Comparison of ENCODE assay signal across 14 cellular contexts in the genomic region with DNA sequence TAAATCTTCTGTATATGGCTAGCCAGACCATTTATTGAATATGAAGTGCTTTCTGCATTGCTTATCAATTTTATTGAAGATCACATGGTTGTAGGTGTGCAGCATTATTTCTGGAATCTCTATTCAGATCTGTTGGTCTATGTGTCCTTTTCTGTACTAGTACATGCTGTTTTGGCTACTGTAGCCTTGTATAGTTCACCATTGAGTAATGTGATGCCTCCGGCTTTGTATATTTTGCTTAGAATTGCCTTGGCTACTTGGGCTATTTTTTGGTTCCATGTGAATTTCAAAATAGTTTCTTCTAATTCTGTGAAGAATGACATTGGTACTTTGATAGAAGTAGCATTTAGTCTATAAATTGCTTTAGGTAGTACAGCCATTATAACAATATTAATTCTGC.
DNase-seq lines count a peak whose midpoint lies in the region; ATAC-seq and TF ChIP-seq lines count a peak whose summit lies in the region.
"Had no signal": no experiment of that assay in that cellular context is flagged by ENCODE, and none has a peak within 500 bp of the region (broad histone marks: within the 10 kb centered on the region; RNA-seq: fewer than 3 reads in every experiment).

No MANE protein-coding gene starts in this region.

- CTCF ChIA-PET in MCF 10A (lab: Yijun Ruan, JAX): no interaction called here

- no peak for TF ChIP-seq POLR2A in breast epithelium (IDR thresholded peaks at IDR 0.05)

- H3K4me1 ChIP-seq in breast epithelium (no peaks in the 10 kb centered on the region), upper lobe of right lung (no peaks in the 10 kb centered on the region), right cardiac atrium (ENCODE audit: control insufficient read depth, insufficient read depth, low read length) (no peaks in the 10 kb centered on the region)
- H3K4me1 ChIP-seq: BLaER1 treated with 17β-estradiol and CSF1 and Interleukin-3, amounts not matched to agents 10 nM and 100 nM had no signal

- H3K36me3 ChIP-seq in breast epithelium (no peaks in the 10 kb centered on the region), upper lobe of right lung (no peaks in the 10 kb centered on the region)
- H3K36me3 ChIP-seq: BLaER1 treated with 17β-estradiol and CSF1 and Interleukin-3, amounts not matched to agents 10 nM and 100 nM had no signal

- no peaks in the 10 kb centered on the region for H3K27me3 Mint-ChIP-seq in MCF 10A (ENCODE audit: insufficient read depth, unreplicated experiment)
- no peaks in the 10 kb centered on the region for H3K27me3 Mint-ChIP-seq in stimulated activated naive CD8-positive, alpha-beta T cell treated with anti-CD3 and anti-CD28 coated beads, Interleukin-15, amount 100 ng/mL, for 72 hours
- H3K27me3 Mint-ChIP-seq: CD4-positive, CD25-positive, alpha-beta regulatory T cell had no signal

- H3K27ac ChIP-seq in breast epithelium (no peak overlapping the region), upper lobe of right lung (no peak overlapping the region), right cardiac atrium (ENCODE audit: low read length) (no peak overlapping the region)
- H3K27ac ChIP-seq: BLaER1 treated with 17β-estradiol and CSF1 and Interleukin-3, amounts not matched to agents 10 nM and 100 nM had no signal

- peaks cover 22% of the 10 kb centered on the region for H3K4me1 Mint-ChIP-seq in MCF 10A (ENCODE audit: insufficient read depth, unreplicated experiment)
- H3K4me1 Mint-ChIP-seq in stimulated activated naive CD8-positive, alpha-beta T cell treated with anti-CD3 and anti-CD28 coated beads, Interleukin-15, amount 100 ng/mL, for 72 hours: no peaks in the 10 kb centered on the region
- H3K4me1 Mint-ChIP-seq: CD4-positive, CD25-positive, alpha-beta regulatory T cell; H9 had no signal

- H3K27ac Mint-ChIP-seq in MCF 10A (ENCODE audit: low read depth, unreplicated experiment): peak overlapping the region; percentile 71
- no peak overlapping the region for H3K27ac Mint-ChIP-seq in stimulated activated naive CD8-positive, alpha-beta T cell treated with anti-CD3 and anti-CD28 coated beads, Interleukin-15, amount 100 ng/mL, for 72 hours
- H3K27ac Mint-ChIP-seq: CD4-positive, CD25-positive, alpha-beta regulatory T cell; H9 had no signal

- H3K9me3 ChIP-seq in breast epithelium (peaks cover 0 to 6% of the 10 kb centered on the region in 2 donors), upper lobe of right lung (no peaks in the 10 kb centered on the region), right cardiac atrium (ENCODE audit: control insufficient read depth, low read length) (no peaks in the 10 kb centered on the region)

- H3K4me3 ChIP-seq in breast epithelium (no peak overlapping the region), choroid plexus epithelial cell (ENCODE audit: low read depth, low read length) (no peak overlapping the region), upper lobe of right lung (no peak overlapping the region), right cardiac atrium (ENCODE audit: low read length) (no peak overlapping the region)
- H3K4me3 ChIP-seq: BLaER1 treated with 17β-estradiol and CSF1 and Interleukin-3, amounts not matched to agents 10 nM and 100 nM had no signal

- POLR2A ChIA-PET in MCF 10A (lab: Yijun Ruan, JAX): no interaction called here

- TF ChIP-seq CTCF in MCF 10A (IDR thresholded peaks at IDR 0.05; ENCODE audit: unreplicated experiment) (no peak), breast epithelium (IDR thresholded peaks at IDR 0.05) (no peak), choroid plexus epithelial cell (conservative IDR thresholded peaks at IDR 0.05; ENCODE audit: low read depth, low read length) (no peak), upper lobe of right lung (IDR thresholded peaks at IDR 0.05) (no peak)

- intact Hi-C loops in MCF 10A (cut with micrococcal nuclease): no loop called here
- intact Hi-C loops in breast epithelium (cut with DNase I; ENCODE audit: low total_unique reads): no loop called here
- intact Hi-C loops in upper lobe of right lung (cut with DNase I): no loop called here
- intact Hi-C loops in right cardiac atrium (cut with DNase I): no loop called here

- no peak overlapping the region for H3K4me3 Mint-ChIP-seq in MCF 10A (ENCODE audit: unreplicated experiment)
- H3K4me3 Mint-ChIP-seq in stimulated activated naive CD8-positive, alpha-beta T cell treated with anti-CD3 and anti-CD28 coated beads, Interleukin-15, amount 100 ng/mL, for 72 hours: no peak overlapping the region
- H3K4me3 Mint-ChIP-seq: CD4-positive, CD25-positive, alpha-beta regulatory T cell; H9 had no signal

- 97% methylated on average over 1 of the region's 1 CpG for WGBS in right cardiac atrium

- no peaks in the 10 kb centered on the region for H3K36me3 Mint-ChIP-seq in MCF 10A (ENCODE audit: insufficient read depth, unreplicated experiment)
- H3K36me3 Mint-ChIP-seq: CD4-positive, CD25-positive, alpha-beta regulatory T cell had no signal

- H3K9me3 Mint-ChIP-seq in MCF 10A (ENCODE audit: unreplicated experiment): peaks cover 9% of the 10 kb centered on the region
- H3K9me3 Mint-ChIP-seq in stimulated activated naive CD8-positive, alpha-beta T cell treated with anti-CD3 and anti-CD28 coated beads, Interleukin-15, amount 100 ng/mL, for 72 hours: peaks cover 6 to 33% of the 10 kb centered on the region in 2 donors

- ATAC-seq in upper lobe of right lung (no peak), right cardiac atrium (no peak)
- no peak for ATAC-seq in stimulated activated naive CD8-positive, alpha-beta T cell treated with anti-CD3 and anti-CD28 coated beads, Interleukin-15, amount 100 ng/mL, for 72 hours

- no peaks in the 10 kb centered on the region for H3K27me3 ChIP-seq in breast epithelium
- no peaks in the 10 kb centered on the region for H3K27me3 ChIP-seq in upper lobe of right lung
- no peaks in the 10 kb centered on the region for H3K27me3 ChIP-seq in right cardiac atrium (ENCODE audit: control insufficient read depth, insufficient read depth)
- H3K27me3 ChIP-seq: BLaER1 treated with 17β-estradiol and CSF1 and Interleukin-3, amounts not matched to agents 10 nM and 100 nM had no signal

- BruUV-seq in MCF 10A (replicated peaks; lab: Mats Ljungman, UMichigan): no TSS peak

- no peak for DNase-seq in MCF 10A (ENCODE audit: unreplicated experiment)
- DNase-seq in breast epithelium (ENCODE audit: low spot score in 2 of 2): no peak
- DNase-seq in amniotic epithelial cell (ENCODE audit: low read depth): peak; percentile 36
- peak; percentile 69 for DNase-seq in choroid plexus epithelial cell (ENCODE audit: low read depth)
- no peak for DNase-seq in upper lobe of right lung
- no peak for DNase-seq in right cardiac atrium
- no peak for DNase-seq in stimulated activated naive CD8-positive, alpha-beta T cell treated with anti-CD3 and anti-CD28 coated beads, Interleukin-15, amount 100 ng/mL, for 72 hours
- no peak for DNase-seq in iPS-NIHi11 (ENCODE audit: low spot score)
- DNase-seq: 8988T; CD4-positive, CD25-positive, alpha-beta regulatory T cell; DMS53; GOT3; H9 had no signal

Comparison
In these comparisons a context has a peak if more than half of its experiments do, and no peak if none do; other contexts are left out.
1. DNase-seq: peak in amniotic epithelial cell (single experiment) and choroid plexus epithelial cell (single experiment); none in MCF 10A (single experiment), breast epithelium (0 of 2), upper lobe of right lung (single experiment), right cardiac atrium (0 of 3), stimulated activated naive CD8-positive, alpha-beta T cell treated with anti-CD3 and anti-CD28 coated beads, Interleukin-15, amount 100 ng/mL, for 72 hours (0 of 2) and iPS-NIHi11 (single experiment).